In the genomic region with DNA sequence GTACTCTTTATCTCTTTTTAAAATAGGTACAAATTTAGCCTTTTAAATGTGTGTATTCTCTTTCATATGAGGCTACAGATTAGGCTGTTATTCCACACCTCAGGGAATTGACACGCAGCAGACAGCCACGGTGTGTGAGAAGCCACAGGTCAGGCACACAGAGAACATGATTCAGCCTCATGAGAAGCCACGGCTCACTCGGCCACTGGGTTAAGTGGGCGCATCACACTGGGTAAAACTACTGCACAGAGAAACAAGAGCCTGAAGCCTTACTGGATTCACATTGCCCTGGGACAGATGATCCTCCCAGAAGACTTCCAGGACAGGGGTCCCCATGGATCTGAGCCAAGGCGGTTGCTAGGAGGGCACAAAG, we compare ENCODE assay signal across 17 cellular contexts. TPM values are rescaled to one million over a fixed set of nuclear protein-coding genes. Genes with fewer than 3 reads are reported as not detected.
DNase-seq lines count a peak whose midpoint lies in the region; ATAC-seq and TF ChIP-seq lines count a peak whose summit lies in the region.
"Had no signal": no experiment of that assay in that cellular context is flagged by ENCODE, and none has a peak within 500 bp of the region (broad histone marks: within the 10 kb centered on the region; RNA-seq: fewer than 3 reads in every experiment).

No MANE protein-coding gene starts in this region.

- H3K27me3 Mint-ChIP-seq in CD4-positive, alpha-beta memory T cell: no peaks in the 10 kb centered on the region
- no peaks in the 10 kb centered on the region for H3K27me3 Mint-ChIP-seq in effector memory CD8-positive, alpha-beta T cell

- no peaks in the 10 kb centered on the region for H3K9me3 Mint-ChIP-seq in CD4-positive, alpha-beta memory T cell
- H3K9me3 Mint-ChIP-seq in effector memory CD8-positive, alpha-beta T cell: no peaks in the 10 kb centered on the region

- CTCF ChIA-PET in CD4-positive, alpha-beta memory T cell (lab: Charles Lee; ENCODE audit: partially characterized antibody): no interaction called here
- CTCF ChIA-PET in RWPE1 (lab: Yijun Ruan, JAX): no interaction called here

- no peak for TF ChIP-seq CTCF in RWPE1 (conservative IDR thresholded peaks at IDR 0.05; ENCODE audit: low read depth)

- POLR2A ChIA-PET in CD4-positive, alpha-beta memory T cell (lab: Charles Lee; ENCODE audit: partially characterized antibody): no interaction called here
- POLR2A ChIA-PET in RWPE1 (lab: Yijun Ruan, JAX; ENCODE audit: low non-redundant PET): no interaction called here

- H3K4me1 Mint-ChIP-seq in CD4-positive, alpha-beta memory T cell: peaks cover 7 to 52% (median 15%) of the 10 kb centered on the region in 4 donors
- H3K4me1 Mint-ChIP-seq in effector memory CD8-positive, alpha-beta T cell (ENCODE audit: low read depth in 2 of 2): peaks cover 62 to 80% of the 10 kb centered on the region in 2 donors

- no peaks in the 10 kb centered on the region for H3K27me3 ChIP-seq in BLaER1 treated with 17β-estradiol and CSF1 and Interleukin-3, amounts not matched to agents 10 nM and 100 nM
- H3K27me3 ChIP-seq in CD4-positive, alpha-beta memory T cell (ENCODE audit: insufficient read depth, low read length): no peaks in the 10 kb centered on the region
- H3K27me3 ChIP-seq: ascending aorta, esophagus squamous epithelium, hepatocyte had no signal

- peak overlapping the region in 1 of 8 donors; percentile 62 for H3K4me3 Mint-ChIP-seq in CD4-positive, alpha-beta memory T cell
- peak overlapping the region; percentile 61 to 67 for H3K4me3 Mint-ChIP-seq in effector memory CD8-positive, alpha-beta T cell

- peak; percentile 16 for ATAC-seq in effector memory CD8-positive, alpha-beta T cell (replicated peaks)
- ATAC-seq in HG03460 (IDR thresholded peaks at IDR 0.05; ENCODE audit: unreplicated experiment) (no peak), left lobe of liver (no peak)
- ATAC-seq: K562, left colon had no signal

- H4K20me1 ChIP-seq in BLaER1 treated with 17β-estradiol and CSF1 and Interleukin-3, amounts not matched to agents 10 nM and 100 nM: peaks cover 30 to 100% (median 90%) of the 10 kb centered on the region in 11 experiments; a peak in 21 of 22 replicates

- no peaks in the 10 kb centered on the region for H3K9me3 ChIP-seq in BLaER1 treated with 17β-estradiol and CSF1 and Interleukin-3, amounts not matched to agents 10 nM and 100 nM (replicated peaks in 1 of 11)
- H3K9me3 ChIP-seq in CD4-positive, alpha-beta memory T cell (ENCODE audit: control insufficient read depth in 1 of 2, low read length in 2 of 2): no peaks in the 10 kb centered on the region
- H3K9me3 ChIP-seq: ascending aorta, Caco-2, esophagus squamous epithelium had no signal

- peaks cover 25 to 72% (median 62%) of the 10 kb centered on the region in 11 experiments for H3K36me3 ChIP-seq in BLaER1 treated with 17β-estradiol and CSF1 and Interleukin-3, amounts not matched to agents 10 nM and 100 nM
- H3K36me3 ChIP-seq in CD4-positive, alpha-beta memory T cell (ENCODE audit: insufficient read depth, low read length): peaks cover under 1% of the 10 kb centered on the region

- peaks cover 25 to 71% of the 10 kb centered on the region in 2 donors for H3K36me3 Mint-ChIP-seq in CD4-positive, alpha-beta memory T cell
- H3K36me3 Mint-ChIP-seq in effector memory CD8-positive, alpha-beta T cell (ENCODE audit: insufficient read depth): peaks cover 76% of the 10 kb centered on the region

- peak overlapping the region in 6 of 11 experiments; percentile 41 to 81 (median 76); a peak in 12 of 22 replicates for H3K27ac ChIP-seq in BLaER1 treated with 17β-estradiol and CSF1 and Interleukin-3, amounts not matched to agents 10 nM and 100 nM
- H3K27ac ChIP-seq in CD4-positive, alpha-beta memory T cell (ENCODE audit: low read depth, low read length): no peak overlapping the region
- peak overlapping the region; percentile 9; the same call in 1 of the 2 replicates for H3K27ac ChIP-seq in RWPE1
- H3K27ac ChIP-seq: ascending aorta, hepatocyte had no signal

- peak overlapping the region in 6 of 7 donors; percentile 21 to 87 (median 64) for H3K27ac Mint-ChIP-seq in CD4-positive, alpha-beta memory T cell
- peak overlapping the region; percentile 50 to 87 for H3K27ac Mint-ChIP-seq in effector memory CD8-positive, alpha-beta T cell

- H3K9ac ChIP-seq in BLaER1 treated with 17β-estradiol and CSF1 and Interleukin-3, amounts not matched to agents 10 nM and 100 nM: peak overlapping the region in 9 of 11 experiments; percentile 25 to 73 (median 65); a peak in 12 of 22 replicates

- H3K4me2 ChIP-seq in BLaER1 treated with 17β-estradiol and CSF1 and Interleukin-3, amounts not matched to agents 10 nM and 100 nM: peak overlapping the region; percentile 75 to 92 (median 86)
- H3K4me2 ChIP-seq: hepatocyte had no signal

- peak overlapping the region in 5 of 10 experiments; percentile 14 to 36 (median 20); a peak in 2 of 20 replicates for H3K4me3 ChIP-seq in BLaER1 treated with 17β-estradiol and CSF1 and Interleukin-3, amounts not matched to agents 10 nM and 100 nM
- H3K4me3 ChIP-seq in CD4-positive, alpha-beta memory T cell (ENCODE audit: low read length in 2 of 2): no peak overlapping the region
- H3K4me3 ChIP-seq: ascending aorta, hepatocyte, K562 had no signal

- no peak for DNase-seq in CD4-positive, alpha-beta memory T cell
- DNase-seq in RWPE1 (ENCODE audit: low spot score) (no peak), H4 (ENCODE audit: low spot score) (no peak), left lobe of liver (ENCODE audit: low spot score) (no peak)
- no peak for DNase-seq in effector memory CD8-positive, alpha-beta T cell
- DNase-seq: Caco-2; H7; NCI-H187 treated with DMSO at 0.1 percent for 48 hours; stimulated activated CD4-positive, alpha-beta T cell treated with anti-CD3 and anti-CD28 coated beads, Interleukin-4, amount 100 ng/mL, for 4 hours had no signal

- intact Hi-C loops in CD4-positive, alpha-beta memory T cell (cut with micrococcal nuclease): no loop called here

- H3K4me1 ChIP-seq in BLaER1 treated with 17β-estradiol and CSF1 and Interleukin-3, amounts not matched to agents 10 nM and 100 nM: peaks cover 81 to 97% (median 89%) of the 10 kb centered on the region in 10 experiments
- peaks cover 9% of the 10 kb centered on the region for H3K4me1 ChIP-seq in CD4-positive, alpha-beta memory T cell (ENCODE audit: insufficient read depth, low read length)
- H3K4me1 ChIP-seq: Caco-2 had no signal

RNA-seq across cellular contexts. Expression of gene LPCAT1, which starts 28.2 kb away (rescaled TPM):
- 10 to 100 TPM; 62.8 to 63.6 TPM for total RNA-seq in CD4-positive, alpha-beta memory T cell
- 10 to 100 TPM in 1 of 2 donors, 1 to 10 TPM in 1; 9.0 to 32.2 TPM for polyA plus RNA-seq in CD4-positive, alpha-beta memory T cell
- 23.9 and 31.2 TPM in 2 replicates for total RNA-seq in H4 (2014; rRNA removed; shearing (Covaris generic))
- 8.9 TPM for total RNA-seq in left lobe of liver

RNA-seq across cellular contexts. Expression of gene SLC6A3, which starts 50.3 kb away (rescaled TPM):
- total RNA-seq in CD4-positive, alpha-beta memory T cell: not detected
- polyA plus RNA-seq in CD4-positive, alpha-beta memory T cell: not detected
- not detected in 2 replicates for total RNA-seq in H4 (2014; rRNA removed; shearing (Covaris generic))
- not detected for total RNA-seq in left lobe of liver
- total RNA-seq: ascending aorta, Caco-2, hepatocyte, K562, left colon, right cardiac atrium had no signal
- polyA plus RNA-seq: hepatocyte, K562, right cardiac atrium had no signal
